Comparison of ENCODE assay signal across 19 cellular contexts in genomic region chr9:123735376-123735775, GRCh38.
DNase-seq lines count a peak whose midpoint lies in the region; FAIRE-seq and TF ChIP-seq lines count a peak whose summit lies in the region.
"Had no signal": no experiment of that assay in that cellular context is flagged by ENCODE, and none has a peak within 500 bp of the region (broad histone marks: within the 10 kb centered on the region; RNA-seq: fewer than 3 reads in every experiment).

No MANE protein-coding gene starts in this region.

- no peaks in the 10 kb centered on the region for H3K4me1 ChIP-seq in trophoblast cell (ENCODE audit: control insufficient read depth in 1 of 2, insufficient read depth in 2 of 2, low read length in 2 of 2)

- peak; percentile 74 for FAIRE-seq in H54 (lab: Jason Lieb, UNC)
- FAIRE-seq: GM12878, GM18507 had no signal

- H3K79me2 ChIP-seq in trophoblast cell (ENCODE audit: control insufficient read depth, insufficient read depth, low read length, poor library complexity), result no peaks in the 10 kb centered on the region

- DNase-seq in ELR (ENCODE audit: low read depth), result peak; percentile 62
- no peak for DNase-seq in H54 (ENCODE audit: insufficient read length, low spot score)
- DNase-seq in M059J (ENCODE audit: low read depth), result peak; percentile 12
- peak; percentile 7 to 43 for DNase-seq in trophoblast cell
- no peak for DNase-seq in glutamatergic neuron
- no peak for DNase-seq in dedifferentiated amniotic fluid mesenchymal stem cell (ENCODE audit: extremely low spot score)
- DNase-seq in hepatic stellate cell (ENCODE audit: low spot score), result no peak
- DNase-seq: C1 segment of cervical spinal cord, Calu3, COR-L47, DMS53, DMS79 treated with DMSO at 0.1 percent for 48 hours, GDM1, GOT3, H7, HCEC 1CT had no signal

- H4K8ac ChIP-seq in trophoblast cell (ENCODE audit: low read depth, low read length), result no peak overlapping the region

- H4K91ac ChIP-seq in trophoblast cell (ENCODE audit: low read depth, low read length), result no peak overlapping the region

- H2BK12ac ChIP-seq in trophoblast cell (ENCODE audit: low read length), result no peak overlapping the region

- H4K12ac ChIP-seq in trophoblast cell (ENCODE audit: low read depth, low read length), result no peak overlapping the region

- no peaks in the 10 kb centered on the region for H3K27me3 Mint-ChIP-seq in glutamatergic neuron (ENCODE audit: unreplicated experiment)
- H3K27me3 Mint-ChIP-seq: CD4-positive, alpha-beta memory T cell had no signal

- no peaks in the 10 kb centered on the region for H3K9me3 ChIP-seq in trophoblast cell (ENCODE audit: insufficient read depth, low read depth, low read length)

- H3K4me1 Mint-ChIP-seq in glutamatergic neuron (ENCODE audit: low read depth, unreplicated experiment), result no peaks in the 10 kb centered on the region
- H3K4me1 Mint-ChIP-seq: CD4-positive, alpha-beta memory T cell had no signal

- H3K9me3 Mint-ChIP-seq in glutamatergic neuron (ENCODE audit: unreplicated experiment), result no peaks in the 10 kb centered on the region

- H3K4me3 Mint-ChIP-seq in glutamatergic neuron (ENCODE audit: unreplicated experiment), result no peak overlapping the region
- H3K4me3 Mint-ChIP-seq: CD4-positive, alpha-beta memory T cell had no signal

- no peaks in the 10 kb centered on the region for H3K79me1 ChIP-seq in trophoblast cell (ENCODE audit: low read length)

- H2BK5ac ChIP-seq in trophoblast cell (ENCODE audit: low read depth, low read length, poor library complexity), result no peak overlapping the region

- H3K4me3 ChIP-seq in trophoblast cell (ENCODE audit: low read depth, low read length), result no peak overlapping the region
- H3K4me3 ChIP-seq: GM12878 had no signal

- H3K23ac ChIP-seq in trophoblast cell (ENCODE audit: low read length), result no peak overlapping the region

- no CpG with 5 or more reads among the region's 4 CpGs for WGBS in trophoblast cell (ENCODE audit: extremely low coverage, insufficient coverage, insufficient read length)

- no peak overlapping the region for H3K9ac ChIP-seq in trophoblast cell (ENCODE audit: low read length)

- no peak for TF ChIP-seq POLR2A in H54 (IDR thresholded peaks at IDR 0.05; ENCODE audit: low read depth, low read length)

- H2BK120ac ChIP-seq in trophoblast cell (ENCODE audit: insufficient read depth, low read length, poor library complexity), result no peak overlapping the region

- no peak for TF ChIP-seq CTCF in glutamatergic neuron (IDR thresholded peaks at IDR 0.05; ENCODE audit: partially characterized antibody, unreplicated experiment)

- no peak overlapping the region for H3K27ac Mint-ChIP-seq in glutamatergic neuron (ENCODE audit: unreplicated experiment)
- H3K27ac Mint-ChIP-seq: CD4-positive, alpha-beta memory T cell had no signal

- no peak overlapping the region for H3K14ac ChIP-seq in trophoblast cell (ENCODE audit: low read length)

- H3K4ac ChIP-seq in trophoblast cell (ENCODE audit: low read depth, low read length), result no peak overlapping the region

- no peak overlapping the region for H3K18ac ChIP-seq in trophoblast cell (ENCODE audit: low read length)

- H3K27me3 ChIP-seq in trophoblast cell (ENCODE audit: insufficient read depth, low read length), result no peaks in the 10 kb centered on the region

- no peak overlapping the region for H2AK5ac ChIP-seq in trophoblast cell (ENCODE audit: low read length)

- H3K36me3 ChIP-seq in trophoblast cell (ENCODE audit: control insufficient read depth in 1 of 2, insufficient read depth in 2 of 2, low read length in 2 of 2), result peaks cover 0 to 2% of the 10 kb centered on the region in 2 experiments

- H3K36me3 Mint-ChIP-seq in glutamatergic neuron (ENCODE audit: unreplicated experiment), result no peaks in the 10 kb centered on the region

- H3K27ac ChIP-seq in trophoblast cell (ENCODE audit: low read depth, low read length), result no peak overlapping the region

- H2AFZ ChIP-seq in trophoblast cell (ENCODE audit: insufficient read depth, low read length, poor library complexity), result no peak overlapping the region

- no peak overlapping the region for H3K4me2 ChIP-seq in trophoblast cell (ENCODE audit: low read length)

Comparison
In these comparisons a context has a peak if more than half of its experiments do, and no peak if none do; other contexts are left out.
1. DNase-seq: peak in ELR (single experiment), M059J (single experiment) and trophoblast cell (2 of 2); none in H54 (single experiment), glutamatergic neuron (single experiment), dedifferentiated amniotic fluid mesenchymal stem cell (single experiment) and hepatic stellate cell (single experiment).